In the genomic region with DNA sequence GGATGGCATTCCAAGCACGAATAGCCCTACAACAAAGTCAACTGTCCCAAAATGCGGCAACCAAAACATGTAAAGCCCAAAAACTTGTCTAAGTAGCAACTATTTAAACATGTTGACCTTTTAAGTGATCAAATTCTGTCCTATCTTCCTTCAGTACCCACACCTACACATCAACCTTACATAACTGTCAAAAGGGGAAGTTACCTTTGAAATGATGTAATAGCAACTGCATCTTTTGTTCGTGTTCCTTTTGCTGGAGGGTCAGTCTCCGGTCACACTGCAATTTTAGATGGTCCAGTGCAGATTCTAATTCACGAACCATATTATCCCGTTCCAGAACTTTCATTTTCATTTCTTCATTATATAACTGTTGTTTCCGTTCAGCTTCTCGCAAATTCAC, we compare ENCODE assay signal across 8 cellular contexts.
DNase-seq lines count a peak whose midpoint lies in the region; ATAC-seq and TF ChIP-seq lines count a peak whose summit lies in the region.
"Not testable (repeated sequence)": the region's sequence is repeated elsewhere in the genome, so short reads cannot be mapped to it uniquely, and the experiment has no call there.

No MANE protein-coding gene starts in this region.

- H3K27ac Mint-ChIP-seq in stimulated activated memory B cell treated with anti-CD40 and anti-IgM and Interleukin-4, amounts not matched to agents 10 μg/mL and 1 μg/mL and 100 μg/mL, for 72 hours: not testable (repeated sequence)

- ATAC-seq in GM18511 (IDR thresholded peaks at IDR 0.05; ENCODE audit: unreplicated experiment) (peak; percentile 99), GM19395 (IDR thresholded peaks at IDR 0.05; ENCODE audit: unreplicated experiment) (peak; percentile 80), GM21528 (IDR thresholded peaks at IDR 0.05; ENCODE audit: low FRiP score, unreplicated experiment) (peak; percentile 72), HG02623 (IDR thresholded peaks at IDR 0.05; ENCODE audit: unreplicated experiment) (peak; percentile 70), HG03095 (IDR thresholded peaks at IDR 0.05; ENCODE audit: unreplicated experiment) (peak; percentile 76)
- ATAC-seq in stimulated activated memory B cell treated with anti-CD40 and anti-IgM and Interleukin-4, amounts not matched to agents 10 μg/mL and 1 μg/mL and 100 μg/mL, for 72 hours: peak; percentile 63

- TF ChIP-seq POLR2A in NB4 (IDR thresholded peaks at IDR 0.05; ENCODE audit: extremely low read depth, insufficient read length): not testable (repeated sequence)

- TF ChIP-seq CTCF in GM12865 (IDR thresholded peaks at IDR 0.05; ENCODE audit: insufficient read depth, low read depth, low read length, missing control alignments); NB4 (IDR thresholded peaks at IDR 0.05; ENCODE audit: low read depth, low read length): not testable (repeated sequence)

- H3K27me3 Mint-ChIP-seq in stimulated activated memory B cell treated with anti-CD40 and anti-IgM and Interleukin-4, amounts not matched to agents 10 μg/mL and 1 μg/mL and 100 μg/mL, for 72 hours: not testable (repeated sequence)

- not testable (repeated sequence) for H3K4me1 Mint-ChIP-seq in stimulated activated memory B cell treated with anti-CD40 and anti-IgM and Interleukin-4, amounts not matched to agents 10 μg/mL and 1 μg/mL and 100 μg/mL, for 72 hours

- peaks cover 11% of the 10 kb centered on the region for H3K36me3 Mint-ChIP-seq in stimulated activated memory B cell treated with anti-CD40 and anti-IgM and Interleukin-4, amounts not matched to agents 10 μg/mL and 1 μg/mL and 100 μg/mL, for 72 hours

- not testable (repeated sequence) for H3K4me3 ChIP-seq in GM12865 (ENCODE audit: low read depth, low read length); NB4 (ENCODE audit: low read depth, low read length)

- H3K9me3 Mint-ChIP-seq in stimulated activated memory B cell treated with anti-CD40 and anti-IgM and Interleukin-4, amounts not matched to agents 10 μg/mL and 1 μg/mL and 100 μg/mL, for 72 hours: not testable (repeated sequence)

- not testable (repeated sequence) for H3K4me3 Mint-ChIP-seq in stimulated activated memory B cell treated with anti-CD40 and anti-IgM and Interleukin-4, amounts not matched to agents 10 μg/mL and 1 μg/mL and 100 μg/mL, for 72 hours

- peak; percentile 2 for DNase-seq in GM12865 (ENCODE audit: low read depth)
- DNase-seq in NB4 (ENCODE audit: low read depth): peak; percentile 7
